ENCODE assay signal across 23 cellular contexts in genomic region chr4:1057403-1057745, GRCh38. TPM values are rescaled to one million over a fixed set of nuclear protein-coding genes. Genes with fewer than 3 reads are reported as not detected.
A peak's percentile ranks its signal among the peaks of the same experiment; 100 is the strongest.
DNase-seq lines count a peak whose midpoint lies in the region; ATAC-seq, FAIRE-seq and TF ChIP-seq lines count a peak whose summit lies in the region.
"Had no signal": no experiment of that assay in that cellular context is flagged by ENCODE, and none has a peak within 500 bp of the region (broad histone marks: within the 10 kb centered on the region; RNA-seq: fewer than 3 reads in every experiment).

No MANE protein-coding gene starts in this region.

- WGBS in small intestine, 3 donors: 26 to 71% (median 41%) methylated on average over 7 of the region's 7 CpGs

- no peaks in the 10 kb centered on the region for H3K36me3 Mint-ChIP-seq in activated naive CD4-positive, alpha-beta T cell treated with anti-CD3 and anti-CD28 coated beads, Interleukin-2, amount 10 ng/mL, durations not matched to agents 7 days and 5 days
- H3K36me3 Mint-ChIP-seq in immature natural killer cell: no peaks in the 10 kb centered on the region
- H3K36me3 Mint-ChIP-seq in mesothelial cell of epicardium: no peaks in the 10 kb centered on the region

- ATAC-seq in HG03045 (IDR thresholded peaks at IDR 0.05; ENCODE audit: unreplicated experiment): no peak

- H3K36me3 ChIP-seq in small intestine (ENCODE audit: control insufficient read depth in 2 of 2, insufficient read depth in 2 of 2, low read length in 2 of 2): no peaks in the 10 kb centered on the region
- H3K36me3 ChIP-seq: SJSA1 had no signal

- H3K27ac Mint-ChIP-seq in activated naive CD4-positive, alpha-beta T cell treated with anti-CD3 and anti-CD28 coated beads, Interleukin-2, amount 10 ng/mL, durations not matched to agents 7 days and 5 days: no peak overlapping the region
- H3K27ac Mint-ChIP-seq in immature natural killer cell (peak overlapping the region in 5 of 6 donors; percentile 16 to 98 (median 98)), mesothelial cell of epicardium (no peak overlapping the region)
- H3K27ac Mint-ChIP-seq: HFFc6 had no signal

- peak; percentile 16 for DNase-seq in activated naive CD4-positive, alpha-beta T cell treated with anti-CD3 and anti-CD28 coated beads, Interleukin-2, amount 10 ng/mL, durations not matched to agents 7 days and 5 days
- no peak for DNase-seq in activated naive CD4-positive, alpha-beta T cell treated with Interleukin-2 at 50 U/mL for 16 hours
- DNase-seq in NCI-H69 (lab: John Stamatoyannopoulos, UW) (peak; percentile 5), immature natural killer cell (no peak), small intestine (peak; percentile 32), mesothelial cell of epicardium (ENCODE audit: low spot score in 2 of 2, unreplicated experiment in 2 of 2) (no peak), SKM-1 treated with dmso at 0.1 percent for 144 hours (lab: John Stamatoyannopoulos, UW; ENCODE audit: unreplicated experiment) (no peak)
- DNase-seq: DMS79, HFFc6, KG1, NCI-H1092 treated with DMSO at 0.1 percent for 48 hours, NCI-H1436 treated with DMSO at 0.1 percent for 48 hours, NCI-H2029, NCI-H226, NCI-H510A treated with DMSO at 0.1 percent for 48 hours had no signal

- H3K27ac ChIP-seq in small intestine (ENCODE audit: low read depth in 1 of 2, low read length in 1 of 2): no peak overlapping the region
- H3K27ac ChIP-seq: SJSA1 had no signal

- TF ChIP-seq CTCF in mesothelial cell of epicardium (IDR thresholded peaks at IDR 0.05; ENCODE audit: unreplicated experiment): no peak

- peaks cover 0 to 7% of the 10 kb centered on the region in 2 donors for H3K27me3 ChIP-seq in small intestine (ENCODE audit: control insufficient read depth in 2 of 2, insufficient read depth in 2 of 2, low read length in 2 of 2)

- H3K4me3 Mint-ChIP-seq in activated naive CD4-positive, alpha-beta T cell treated with anti-CD3 and anti-CD28 coated beads, Interleukin-2, amount 10 ng/mL, durations not matched to agents 7 days and 5 days: no peak overlapping the region
- H3K4me3 Mint-ChIP-seq in immature natural killer cell (no peak overlapping the region), mesothelial cell of epicardium (no peak overlapping the region)
- H3K4me3 Mint-ChIP-seq: B cell, CD14-positive monocyte, HFFc6 had no signal

- H3K4me3 ChIP-seq in small intestine (ENCODE audit: low read depth in 1 of 2, low read length in 2 of 2): no peak overlapping the region
- H3K4me3 ChIP-seq: SJSA1 had no signal

- peaks cover 50% of the 10 kb centered on the region for H3K27me3 Mint-ChIP-seq in activated naive CD4-positive, alpha-beta T cell treated with anti-CD3 and anti-CD28 coated beads, Interleukin-2, amount 10 ng/mL, durations not matched to agents 7 days and 5 days
- H3K27me3 Mint-ChIP-seq in immature natural killer cell (ENCODE audit: low read depth in 3 of 3) (peaks cover 7 to 12% (median 12%) of the 10 kb centered on the region in 3 donors), mesothelial cell of epicardium (ENCODE audit: low read depth) (peaks cover 84% of the 10 kb centered on the region)

- peaks cover 15% of the 10 kb centered on the region for H3K4me1 Mint-ChIP-seq in activated naive CD4-positive, alpha-beta T cell treated with anti-CD3 and anti-CD28 coated beads, Interleukin-2, amount 10 ng/mL, durations not matched to agents 7 days and 5 days
- H3K4me1 Mint-ChIP-seq in immature natural killer cell: peaks cover 11 to 12% of the 10 kb centered on the region in 2 donors
- H3K4me1 Mint-ChIP-seq in mesothelial cell of epicardium: no peaks in the 10 kb centered on the region

- no peaks in the 10 kb centered on the region for H3K9me3 ChIP-seq in small intestine (ENCODE audit: control insufficient read depth, low read depth)
- H3K9me3 ChIP-seq: SJSA1 had no signal

- no peaks in the 10 kb centered on the region for H3K4me1 ChIP-seq in small intestine (ENCODE audit: control insufficient read depth in 2 of 2, insufficient read depth in 1 of 2, low read depth in 1 of 2, low read length in 1 of 2)
- H3K4me1 ChIP-seq: SJSA1 had no signal

- H3K9me3 Mint-ChIP-seq in activated naive CD4-positive, alpha-beta T cell treated with anti-CD3 and anti-CD28 coated beads, Interleukin-2, amount 10 ng/mL, durations not matched to agents 7 days and 5 days: no peaks in the 10 kb centered on the region
- H3K9me3 Mint-ChIP-seq in immature natural killer cell: no peaks in the 10 kb centered on the region
- H3K9me3 Mint-ChIP-seq in mesothelial cell of epicardium: no peaks in the 10 kb centered on the region
- H3K9me3 Mint-ChIP-seq: HFFc6 had no signal

- no peak for FAIRE-seq in small intestine (lab: Jason Lieb, UNC)
- FAIRE-seq: A204.1, H54, RCC 7860 had no signal

- CTCF ChIA-PET in activated naive CD4-positive, alpha-beta T cell treated with anti-CD3 and anti-CD28 coated beads, Interleukin-2, amount 10 ng/mL, durations not matched to agents 7 days and 5 days (lab: Charles Lee): no interaction called here

RNA-seq across cellular contexts. Expression of gene FGFRL1, which starts 45.9 kb away (rescaled TPM):
- polyA plus RNA-seq in immature natural killer cell (under 1 TPM in 2 of 3 donors, not detected in 1; 0.19 to 0.30 TPM), small intestine (10 to 100 TPM in 1 of 3 donors, 1 to 10 TPM in 2; 1.8 to 10.9 (median 4.1) TPM)
- 35.2 to 37.7 TPM (median 37.4 TPM) in 3 replicates for total RNA-seq in mesothelial cell of epicardium

RNA-seq across cellular contexts. Expression of gene RNF212, which starts 56.0 kb away (rescaled TPM):
- polyA plus RNA-seq in immature natural killer cell (1 to 10 TPM in 2 of 3 donors, not detected in 1; 1.3 to 2.4 TPM), small intestine (1 to 10 TPM in 2 of 3 donors, not detected in 1; 1.4 to 1.7 TPM)
- total RNA-seq in mesothelial cell of epicardium: 10.9 to 15.6 TPM (median 13.4 TPM) in 3 replicates
- total RNA-seq: HFFc6, OCI-LY7, SJSA1 had no signal

Comparison
In these comparisons a context has a peak if more than half of its experiments do, and no peak if none do; other contexts are left out.
1. DNase-seq: peak in activated naive CD4-positive, alpha-beta T cell treated with anti-CD3 and anti-CD28 coated beads, Interleukin-2, amount 10 ng/mL, durations not matched to agents 7 days and 5 days (single experiment), NCI-H69 (single experiment) and small intestine (single experiment); none in activated naive CD4-positive, alpha-beta T cell treated with Interleukin-2 at 50 U/mL for 16 hours (single experiment), immature natural killer cell (0 of 3), mesothelial cell of epicardium (0 of 2) and SKM-1 treated with dmso at 0.1 percent for 144 hours (single experiment).
2. H3K27ac Mint-ChIP-seq: peak in immature natural killer cell (5 of 6); none in activated naive CD4-positive, alpha-beta T cell treated with anti-CD3 and anti-CD28 coated beads, Interleukin-2, amount 10 ng/mL, durations not matched to agents 7 days and 5 days (single experiment) and mesothelial cell of epicardium (single experiment).